Comparison of ENCODE assay signal across 14 cellular contexts in genomic region chr22:49064836-49065235, GRCh38.
DNase-seq lines count a peak whose midpoint lies in the region; TF ChIP-seq lines count a peak whose summit lies in the region.
"Had no signal": no experiment of that assay in that cellular context is flagged by ENCODE, and none has a peak within 500 bp of the region (broad histone marks: within the 10 kb centered on the region; RNA-seq: fewer than 3 reads in every experiment).

No MANE protein-coding gene starts in this region.

- no peak overlapping the region for H3K4me3 Mint-ChIP-seq in chondrocyte (ENCODE audit: unreplicated experiment)
- H3K4me3 Mint-ChIP-seq: B cell; CD4-positive, alpha-beta T cell; CD8-positive, alpha-beta T cell had no signal

- H3K27me3 Mint-ChIP-seq in chondrocyte (ENCODE audit: low read depth), result peaks cover 16% of the 10 kb centered on the region

- H3K27ac Mint-ChIP-seq in chondrocyte (ENCODE audit: unreplicated experiment), result no peak overlapping the region
- H3K27ac Mint-ChIP-seq: B cell; CD4-positive, alpha-beta T cell; CD8-positive, alpha-beta T cell had no signal

- intact Hi-C loops in posterior vena cava (cut with DNase I), result no loop called here

- peak; percentile 6 for DNase-seq in activated effector memory CD4-positive, alpha-beta T cell treated with anti-CD3 and anti-CD28 coated beads, Interleukin-2, amount 50 U/mL, for 16 hours
- DNase-seq in activated effector memory CD4-positive, alpha-beta T cell treated with Interleukin-2 at 50 U/mL for 16 hours, result no peak
- peak; percentile 12 for DNase-seq in chondrocyte (ENCODE audit: low spot score)
- peak; percentile 2 for DNase-seq in posterior vena cava (ENCODE audit: low spot score)
- DNase-seq in NCI-H2171 (lab: John Stamatoyannopoulos, UW), result no peak
- no peak for DNase-seq in NCI-H1092 treated with DMSO at 0.1 percent for 48 hours (lab: John Stamatoyannopoulos, UW)
- DNase-seq: AML-193; Caco-2; Calu3; CD4-positive, alpha-beta T cell; CD8-positive, alpha-beta T cell; DMS79 treated with DMSO at 0.1 percent for 48 hours; GF-D8 had no signal

- no peaks in the 10 kb centered on the region for H3K4me1 Mint-ChIP-seq in chondrocyte (ENCODE audit: low read depth)
- H3K4me1 Mint-ChIP-seq: B cell had no signal

- no peaks in the 10 kb centered on the region for H3K9me3 Mint-ChIP-seq in chondrocyte (ENCODE audit: low read depth)
- H3K9me3 Mint-ChIP-seq: CD4-positive, alpha-beta T cell; CD8-positive, alpha-beta T cell had no signal

- TF ChIP-seq CTCF in chondrocyte (IDR thresholded peaks at IDR 0.05), result no peak

- H3K36me3 Mint-ChIP-seq in chondrocyte (ENCODE audit: low read depth), result no peaks in the 10 kb centered on the region
- H3K36me3 Mint-ChIP-seq: CD8-positive, alpha-beta T cell had no signal

Comparison
In these comparisons a context has a peak if more than half of its experiments do, and no peak if none do; other contexts are left out.
1. DNase-seq: peak in activated effector memory CD4-positive, alpha-beta T cell treated with anti-CD3 and anti-CD28 coated beads, Interleukin-2, amount 50 U/mL, for 16 hours (single experiment), chondrocyte (single experiment) and posterior vena cava (single experiment); none in activated effector memory CD4-positive, alpha-beta T cell treated with Interleukin-2 at 50 U/mL for 16 hours (single experiment), NCI-H2171 (single experiment) and NCI-H1092 treated with DMSO at 0.1 percent for 48 hours (single experiment).